In the genomic region with DNA sequence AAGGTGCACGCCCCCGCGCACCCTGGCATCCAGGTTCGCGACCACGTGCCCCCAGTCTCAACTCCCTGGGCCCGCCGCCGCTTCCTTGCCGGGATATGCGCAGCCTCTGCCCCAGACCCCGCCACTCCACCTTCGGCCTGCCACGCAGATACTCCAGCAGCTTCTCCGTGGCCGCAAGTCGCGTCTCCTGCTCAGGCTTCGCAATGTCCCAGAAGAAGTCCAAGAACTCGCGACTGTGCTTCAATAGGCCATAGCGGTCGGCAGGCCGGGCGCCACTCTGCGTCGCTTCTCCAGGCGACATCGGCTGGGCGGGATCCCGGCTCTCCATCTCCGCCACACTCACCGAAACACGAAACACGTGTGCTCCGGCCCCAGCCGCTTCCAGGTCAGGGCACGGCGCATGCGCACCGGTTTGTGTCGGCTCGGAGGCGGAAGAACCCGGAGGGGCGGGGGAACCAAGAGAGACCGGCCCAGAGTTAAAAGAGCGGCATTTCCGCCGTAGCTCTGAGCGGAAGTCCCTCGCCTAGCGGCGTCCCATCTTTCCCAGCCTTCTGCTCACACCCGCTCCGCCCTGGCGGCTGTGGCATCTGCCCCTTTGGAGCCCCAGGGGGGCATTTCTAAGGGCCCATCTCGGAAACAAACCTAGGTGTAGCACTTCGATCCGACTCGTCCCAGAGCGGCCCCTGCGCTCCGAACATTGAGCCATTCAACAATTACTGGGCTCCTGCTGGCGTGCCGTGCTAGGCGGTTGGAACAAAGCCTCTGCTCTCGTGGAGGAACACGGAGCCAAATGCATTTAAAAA, we compare ENCODE assay signal across 8 cellular contexts. TPM values are rescaled to one million over a fixed set of nuclear protein-coding genes. Genes with fewer than 3 reads are reported as not detected.
DNase-seq lines count a peak whose midpoint lies in the region; ATAC-seq and TF ChIP-seq lines count a peak whose summit lies in the region.

A gene with protein sequence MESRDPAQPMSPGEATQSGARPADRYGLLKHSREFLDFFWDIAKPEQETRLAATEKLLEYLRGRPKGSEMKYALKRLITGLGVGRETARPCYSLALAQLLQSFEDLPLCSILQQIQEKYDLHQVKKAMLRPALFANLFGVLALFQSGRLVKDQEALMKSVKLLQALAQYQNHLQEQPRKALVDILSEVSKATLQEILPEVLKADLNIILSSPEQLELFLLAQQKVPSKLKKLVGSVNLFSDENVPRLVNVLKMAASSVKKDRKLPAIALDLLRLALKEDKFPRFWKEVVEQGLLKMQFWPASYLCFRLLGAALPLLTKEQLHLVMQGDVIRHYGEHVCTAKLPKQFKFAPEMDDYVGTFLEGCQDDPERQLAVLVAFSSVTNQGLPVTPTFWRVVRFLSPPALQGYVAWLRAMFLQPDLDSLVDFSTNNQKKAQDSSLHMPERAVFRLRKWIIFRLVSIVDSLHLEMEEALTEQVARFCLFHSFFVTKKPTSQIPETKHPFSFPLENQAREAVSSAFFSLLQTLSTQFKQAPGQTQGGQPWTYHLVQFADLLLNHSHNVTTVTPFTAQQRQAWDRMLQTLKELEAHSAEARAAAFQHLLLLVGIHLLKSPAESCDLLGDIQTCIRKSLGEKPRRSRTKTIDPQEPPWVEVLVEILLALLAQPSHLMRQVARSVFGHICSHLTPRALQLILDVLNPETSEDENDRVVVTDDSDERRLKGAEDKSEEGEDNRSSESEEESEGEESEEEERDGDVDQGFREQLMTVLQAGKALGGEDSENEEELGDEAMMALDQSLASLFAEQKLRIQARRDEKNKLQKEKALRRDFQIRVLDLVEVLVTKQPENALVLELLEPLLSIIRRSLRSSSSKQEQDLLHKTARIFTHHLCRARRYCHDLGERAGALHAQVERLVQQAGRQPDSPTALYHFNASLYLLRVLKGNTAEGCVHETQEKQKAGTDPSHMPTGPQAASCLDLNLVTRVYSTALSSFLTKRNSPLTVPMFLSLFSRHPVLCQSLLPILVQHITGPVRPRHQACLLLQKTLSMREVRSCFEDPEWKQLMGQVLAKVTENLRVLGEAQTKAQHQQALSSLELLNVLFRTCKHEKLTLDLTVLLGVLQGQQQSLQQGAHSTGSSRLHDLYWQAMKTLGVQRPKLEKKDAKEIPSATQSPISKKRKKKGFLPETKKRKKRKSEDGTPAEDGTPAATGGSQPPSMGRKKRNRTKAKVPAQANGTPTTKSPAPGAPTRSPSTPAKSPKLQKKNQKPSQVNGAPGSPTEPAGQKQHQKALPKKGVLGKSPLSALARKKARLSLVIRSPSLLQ (N-terminal part only) (minus strand): TSS at position 388 of the 803 bp plus-strand sequence. CDS start 60 bp downstream, at position 328.

- H3K9me3 Mint-ChIP-seq in WTC11: no peaks in the 10 kb centered on the region
- no peaks in the 10 kb centered on the region for H3K9me3 Mint-ChIP-seq in immature natural killer cell

- peak; percentile 100 for DNase-seq in AG08395 (ENCODE audit: low spot score)
- DNase-seq in NCI-H226: peak; percentile 93
- DNase-seq in WTC11 (ENCODE audit: low spot score): peak; percentile 94
- DNase-seq in cardiac fibroblast (ENCODE audit: low read depth in 2 of 2): peak; percentile 96 to 97
- DNase-seq in immature natural killer cell: peak; percentile 95 to 96 (median 96)
- DNase-seq in smooth muscle cell of the brain vasculature (ENCODE audit: low read depth, low spot score): peak; percentile 79

- H3K4me3 ChIP-seq in cardiac fibroblast (replicated peaks in 1 of 2; ENCODE audit: low read depth in 2 of 2, low read length in 2 of 2): peak within 1 kb of the TSS; percentile 98 to 100

- H3K27ac Mint-ChIP-seq in WTC11 (peak within 1 kb of the TSS; percentile 95), immature natural killer cell (peak within 1 kb of the TSS; percentile 93 to 97 (median 95))

- CTCF ChIA-PET in WTC11 (lab: Charles Lee): interaction anchor here (0.7 to 3.1 kb wide), 10 partner anchors 11 to 344 kb away, joined by 3 to 22 read pairs (median 4); partner anchors contain the start of gene C17orf107

- peaks cover 32% of the 10 kb centered on the region for H3K4me1 Mint-ChIP-seq in WTC11
- H3K4me1 Mint-ChIP-seq in immature natural killer cell: peaks cover 28 to 29% of the 10 kb centered on the region in 2 donors

- peaks cover 2% of the 10 kb centered on the region; the same call in 1 of the 2 replicates for H3K27me3 Mint-ChIP-seq in WTC11 (ENCODE audit: low read depth)
- peaks cover 0 to 6% (median 3%) of the 10 kb centered on the region in 3 donors for H3K27me3 Mint-ChIP-seq in immature natural killer cell (ENCODE audit: low read depth in 3 of 3)

- H3K4me3 Mint-ChIP-seq in WTC11 (peak within 1 kb of the TSS; percentile 78), immature natural killer cell (peak within 1 kb of the TSS; percentile 95 to 99 (median 97))

- POLR2A ChIA-PET in WTC11 (lab: Charles Lee): interaction anchor here (1.0 kb wide), 1 partner anchor 17 kb away, joined by 3 read pairs; no protein-coding TSS in a partner anchor

- no peak for TF ChIP-seq CTCF in WTC11 (IDR thresholded peaks at IDR 0.05)
- peak; percentile 17 for TF ChIP-seq CTCF in cardiac fibroblast (IDR thresholded peaks at IDR 0.05; ENCODE audit: low read depth, low read length)

- ATAC-seq in GM18873 (IDR thresholded peaks at IDR 0.05; ENCODE audit: low FRiP score, unreplicated experiment): peak; percentile 67
- peak; percentile 80 for ATAC-seq in HG03159 (IDR thresholded peaks at IDR 0.05; ENCODE audit: unreplicated experiment)
- peak; percentile 90 for ATAC-seq in WTC11

- H3K36me3 Mint-ChIP-seq in WTC11 (peaks cover 31% of the 10 kb centered on the region), immature natural killer cell (peaks cover 0 to 10% (median 4%) of the 10 kb centered on the region in 3 donors)

TF ChIP-seq in WTC11, 78 proteins besides CTCF, POLR2A, EP300 and RAD21 (continues in another document):
- TF ChIP-seq ZNF671 (CRISPR knock-in tag; IDR thresholded peaks at IDR 0.05) (no peak), NR3C1 (CRISPR knock-in tag; conservative IDR thresholded peaks at IDR 0.05; ENCODE audit: low read depth) (no peak), CBFB (CRISPR knock-in tag; IDR thresholded peaks at IDR 0.05; ENCODE audit: low read depth) (no peak), SMAD4 (CRISPR knock-in tag; IDR thresholded peaks at IDR 0.05) (peak; percentile 33; the same call in 1 of the 2 replicates), CREM (CRISPR knock-in tag; IDR thresholded peaks at IDR 0.05) (peak; percentile 41), MYBL2 (CRISPR knock-in tag; IDR thresholded peaks at IDR 0.05) (0 out of 2 replicates have a peak, but pooled peaks have one; percentile 45), ZNF232 (CRISPR knock-in tag; IDR thresholded peaks at IDR 0.05) (peak; percentile 69; the same call in 1 of the 2 replicates), SMAD3 (CRISPR knock-in tag; IDR thresholded peaks at IDR 0.05; ENCODE audit: borderline replicate concordance) (0 out of 2 replicates have a peak, but pooled peaks have one; percentile 15), ZNF532 (CRISPR knock-in tag; IDR thresholded peaks at IDR 0.05; ENCODE audit: borderline replicate concordance) (no peak), GABPB1 (CRISPR knock-in tag; IDR thresholded peaks at IDR 0.05) (peak; percentile 83)
- TF ChIP-seq, protein P1, sequence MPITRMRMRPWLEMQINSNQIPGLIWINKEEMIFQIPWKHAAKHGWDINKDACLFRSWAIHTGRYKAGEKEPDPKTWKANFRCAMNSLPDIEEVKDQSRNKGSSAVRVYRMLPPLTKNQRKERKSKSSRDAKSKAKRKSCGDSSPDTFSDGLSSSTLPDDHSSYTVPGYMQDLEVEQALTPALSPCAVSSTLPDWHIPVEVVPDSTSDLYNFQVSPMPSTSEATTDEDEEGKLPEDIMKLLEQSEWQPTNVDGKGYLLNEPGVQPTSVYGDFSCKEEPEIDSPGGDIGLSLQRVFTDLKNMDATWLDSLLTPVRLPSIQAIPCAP (CRISPR knock-in tag; IDR thresholded peaks at IDR 0.05): peak; percentile 89
- TF ChIP-seq, protein P2, sequence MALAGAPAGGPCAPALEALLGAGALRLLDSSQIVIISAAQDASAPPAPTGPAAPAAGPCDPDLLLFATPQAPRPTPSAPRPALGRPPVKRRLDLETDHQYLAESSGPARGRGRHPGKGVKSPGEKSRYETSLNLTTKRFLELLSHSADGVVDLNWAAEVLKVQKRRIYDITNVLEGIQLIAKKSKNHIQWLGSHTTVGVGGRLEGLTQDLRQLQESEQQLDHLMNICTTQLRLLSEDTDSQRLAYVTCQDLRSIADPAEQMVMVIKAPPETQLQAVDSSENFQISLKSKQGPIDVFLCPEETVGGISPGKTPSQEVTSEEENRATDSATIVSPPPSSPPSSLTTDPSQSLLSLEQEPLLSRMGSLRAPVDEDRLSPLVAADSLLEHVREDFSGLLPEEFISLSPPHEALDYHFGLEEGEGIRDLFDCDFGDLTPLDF (CRISPR knock-in tag; IDR thresholded peaks at IDR 0.05): no peak

RNA-seq across cellular contexts. Expression of the gene that starts here (rescaled TPM):
- 108 to 163 TPM (median 118 TPM) in 3 replicates for total RNA-seq in WTC11 (2021)
- polyA plus RNA-seq in immature natural killer cell: 10 to 100 TPM in 1 of 3 donors, 1 to 10 TPM in 2; 3.5 to 21.9 (median 7.2) TPM

Comparison
In these comparisons a context has a peak if more than half of its experiments do, and no peak if none do; other contexts are left out.
1. Peak in every context shown above with its lines: DNase-seq, ATAC-seq and H3K4me3 ChIP-seq.